8 cellular contexts compared by ENCODE assay signal in genomic region chr3:33798418-33799201, GRCh38. TPM values are rescaled to one million over a fixed set of nuclear protein-coding genes. Genes with fewer than 3 reads are reported as not detected.
A peak's percentile ranks its signal among the peaks of the same experiment; 100 is the strongest.
DNase-seq lines count a peak whose midpoint lies in the region; ATAC-seq, FAIRE-seq and TF ChIP-seq lines count a peak whose summit lies in the region.

Gene PDCD6IP, plus strand, starts transcription at chr3:33798630. Its CDS starts 99 bp downstream, at chr3:33798729.

- H3K9me3 Mint-ChIP-seq in T-helper 1 cell treated with Interleukin-12 subunit alpha and Interleukin-12 subunit beta and Interleukin-4 antibody, amounts not matched to agents 30 μg/mL and 1 μg/mL, for 36 hours, result no peaks in the 10 kb centered on the region

- in situ Hi-C loops in GM13976 (cut with MboI; ENCODE audit: low sequenced_read_pairs, unreplicated experiment), result no loop called here

- H3K27ac Mint-ChIP-seq in T-helper 1 cell treated with Interleukin-12 subunit alpha and Interleukin-12 subunit beta and Interleukin-4 antibody, amounts not matched to agents 30 μg/mL and 1 μg/mL, for 36 hours, result peak within 1 kb of the TSS; percentile 94

- intact Hi-C loops in left ventricle myocardium superior (cut with micrococcal nuclease) (loop anchor here (10.0 kb wide), 1 partner anchor 84 kb away; the partner anchor contains the start of gene CLASP2), psoas muscle (cut with DNase I) (no loop called here)

- H3K9me3 ChIP-seq in psoas muscle, result no peaks in the 10 kb centered on the region

- ATAC-seq in HG02840 (IDR thresholded peaks at IDR 0.05; ENCODE audit: low FRiP score, unreplicated experiment), result peak; percentile 90
- peak; percentile 96 for ATAC-seq in left ventricle myocardium superior
- peak; percentile 96 to 97 (median 97) for ATAC-seq in psoas muscle

- DNase-seq in GM13976 (ENCODE audit: low spot score) (peak; percentile 91), NCI-H146 (lab: John Stamatoyannopoulos, UW) (peak; percentile 87), amygdala (lab: John Stamatoyannopoulos, UW) (peak; percentile 38 to 95 (median 85)), left ventricle myocardium superior (peak; percentile 96), psoas muscle (peak; percentile 94 to 97), urothelium cell line (ENCODE audit: low spot score) (peak; percentile 95)

- H3K27me3 ChIP-seq in psoas muscle (ENCODE audit: insufficient read depth in 3 of 3, low read length in 2 of 3), result no peaks in the 10 kb centered on the region

- no peak for FAIRE-seq in urothelium cell line (lab: Jason Lieb, UNC)

- peak within 1 kb of the TSS; percentile 98 for H3K4me3 Mint-ChIP-seq in T-helper 1 cell treated with Interleukin-12 subunit alpha and Interleukin-12 subunit beta and Interleukin-4 antibody, amounts not matched to agents 30 μg/mL and 1 μg/mL, for 36 hours

- no peaks in the 10 kb centered on the region for H3K27me3 Mint-ChIP-seq in T-helper 1 cell treated with Interleukin-12 subunit alpha and Interleukin-12 subunit beta and Interleukin-4 antibody, amounts not matched to agents 30 μg/mL and 1 μg/mL, for 36 hours (ENCODE audit: low read depth)

- TF ChIP-seq CTCF in GM13976 (IDR thresholded peaks at IDR 0.05; ENCODE audit: borderline replicate concordance, control extremely low read depth, extremely low read depth, insufficient read depth, missing control alignments) (peak; percentile 9), psoas muscle (IDR thresholded peaks at IDR 0.05) (no peak)

- H3K4me1 ChIP-seq in psoas muscle, result peaks cover 40% of the 10 kb centered on the region

- peak within 1 kb of the TSS; percentile 99 for H3K27ac ChIP-seq in psoas muscle

- peaks cover 42% of the 10 kb centered on the region for H3K4me1 Mint-ChIP-seq in T-helper 1 cell treated with Interleukin-12 subunit alpha and Interleukin-12 subunit beta and Interleukin-4 antibody, amounts not matched to agents 30 μg/mL and 1 μg/mL, for 36 hours (ENCODE audit: low read depth)

- no peaks in the 10 kb centered on the region for H3K36me3 ChIP-seq in psoas muscle (ENCODE audit: insufficient read depth in 1 of 2, low read depth in 1 of 2)

- peaks cover 12% of the 10 kb centered on the region for H3K36me3 Mint-ChIP-seq in T-helper 1 cell treated with Interleukin-12 subunit alpha and Interleukin-12 subunit beta and Interleukin-4 antibody, amounts not matched to agents 30 μg/mL and 1 μg/mL, for 36 hours (ENCODE audit: low read depth)

- 0 to 1% (median 0%) methylated on average over 57 to 69 of the region's 69 CpGs for WGBS in psoas muscle, 3 donors

- H3K4me3 ChIP-seq in psoas muscle, result peak within 1 kb of the TSS; percentile 88

RNA-seq across cellular contexts. Expression of gene PDCD6IP, which starts in this region (rescaled TPM):
- total RNA-seq in left ventricle myocardium superior, result 133 TPM
- 100 to 1,000 TPM; 116 to 152 (median 127) TPM for total RNA-seq in psoas muscle
- polyA plus RNA-seq in psoas muscle, result 10 to 100 TPM; 30.6 to 98.4 (median 47.9) TPM

Comparison
In these comparisons a context has a peak if more than half of its experiments do, and no peak if none do; other contexts are left out.
1. Peak in every context shown above with its lines: DNase-seq, ATAC-seq, H3K4me3 ChIP-seq and H3K27ac ChIP-seq.